Comparison of ENCODE assay signal across 8 cellular contexts in genomic region chr17:35372846-35373531, GRCh38. TPM values are rescaled to one million over a fixed set of nuclear protein-coding genes. Genes with fewer than 3 reads are reported as not detected.
DNase-seq lines count a peak whose midpoint lies in the region; ATAC-seq, FAIRE-seq and TF ChIP-seq lines count a peak whose summit lies in the region.

No MANE protein-coding gene starts in this region.

- POLR2A ChIA-PET in MCF 10A (lab: Yijun Ruan, JAX), result no interaction called here
- POLR2A ChIA-PET in HEK293T (lab: Yijun Ruan, JAX), result interaction anchor here (0.6 to 2.7 kb wide), 37 partner anchors 8 to 1162 kb away, joined by 3 to 20 read pairs (median 4); partner anchors contain the start of genes AP2B1, LIG3, NLE1 and PEX12

- FAIRE-seq in D721Med (lab: Jason Lieb, UNC), result no peak

- no peaks in the 10 kb centered on the region for H3K36me3 Mint-ChIP-seq in MCF 10A (ENCODE audit: insufficient read depth, unreplicated experiment)
- H3K36me3 Mint-ChIP-seq in activated T-cell treated with anti-CD3 and anti-CD28 coated beads, Interleukin-2, amount 50 U/mL, for 72 hours (ENCODE audit: insufficient read depth in 2 of 2), result peaks cover 25 to 33% of the 10 kb centered on the region in 2 donors

- in situ Hi-C loops in T47D (cut with HindIII; ENCODE audit: low pct_unique_long_range_greater_than_20kb, low sequenced_read_pairs), result no loop called here

- intact Hi-C loops in MCF 10A (cut with micrococcal nuclease), result no loop called here

- peaks cover 83% of the 10 kb centered on the region for H3K27me3 Mint-ChIP-seq in MCF 10A (ENCODE audit: insufficient read depth, unreplicated experiment)
- H3K27me3 Mint-ChIP-seq in activated T-cell treated with anti-CD3 and anti-CD28 coated beads, Interleukin-2, amount 50 U/mL, for 72 hours (ENCODE audit: low read depth), result no peaks in the 10 kb centered on the region

- no peak overlapping the region for H3K27ac Mint-ChIP-seq in MCF 10A (ENCODE audit: low read depth, unreplicated experiment)
- peak overlapping the region; percentile 100 for H3K27ac Mint-ChIP-seq in activated T-cell treated with anti-CD3 and anti-CD28 coated beads, Interleukin-2, amount 50 U/mL, for 72 hours

- no peak overlapping the region for H3K4me3 Mint-ChIP-seq in MCF 10A (ENCODE audit: unreplicated experiment)
- H3K4me3 Mint-ChIP-seq in activated T-cell treated with anti-CD3 and anti-CD28 coated beads, Interleukin-2, amount 50 U/mL, for 72 hours, result peak overlapping the region; percentile 95 to 98

- no peaks in the 10 kb centered on the region for H3K9me3 Mint-ChIP-seq in MCF 10A (ENCODE audit: unreplicated experiment)
- peaks cover 9% of the 10 kb centered on the region in 2 donors for H3K9me3 Mint-ChIP-seq in activated T-cell treated with anti-CD3 and anti-CD28 coated beads, Interleukin-2, amount 50 U/mL, for 72 hours

- CTCF ChIA-PET in MCF 10A (lab: Yijun Ruan, JAX) (no interaction called here), HEK293T (lab: Yijun Ruan, JAX) (interaction anchor here (0.7 kb wide), 1 partner anchor 92 kb away, joined by 3 read pairs; no protein-coding TSS in a partner anchor)

- no peak for TF ChIP-seq CTCF in MCF 10A (IDR thresholded peaks at IDR 0.05; ENCODE audit: unreplicated experiment)
- no peak for TF ChIP-seq CTCF in D721Med (IDR thresholded peaks at IDR 0.05; ENCODE audit: insufficient read depth, missing control alignments)

- ATAC-seq in activated T-cell treated with anti-CD3 and anti-CD28 coated beads, Interleukin-2, amount 50 U/mL, for 72 hours (replicated peaks in 1 of 2), result peak in 1 of 2 donors; percentile 8

- BruUV-seq in MCF 10A (replicated peaks; lab: Mats Ljungman, UMichigan), result no TSS peak

- DNase-seq in T47D (ENCODE audit: low read depth in 1 of 2, low spot score in 1 of 2), result peak; percentile 28 to 78
- DNase-seq in MCF 10A (ENCODE audit: unreplicated experiment), result no peak
- peak; percentile 19 for DNase-seq in M059J (ENCODE audit: low read depth)
- peak; percentile 26 to 45 for DNase-seq in activated T-cell treated with anti-CD3 and anti-CD28 coated beads, Interleukin-2, amount 50 U/mL, for 72 hours
- DNase-seq in germinal center (ENCODE audit: low spot score), result peak; percentile 69
- peak; percentile 6 for DNase-seq in renal cortical epithelial cell (ENCODE audit: low read depth)
- DNase-seq in D721Med (ENCODE audit: insufficient read length, low spot score), result no peak
- DNase-seq in HEK293T (ENCODE audit: extremely low spot score), result no peak

- no peaks in the 10 kb centered on the region for H3K4me1 Mint-ChIP-seq in MCF 10A (ENCODE audit: insufficient read depth, unreplicated experiment)
- peaks cover 62% of the 10 kb centered on the region for H3K4me1 Mint-ChIP-seq in activated T-cell treated with anti-CD3 and anti-CD28 coated beads, Interleukin-2, amount 50 U/mL, for 72 hours (ENCODE audit: low read depth)

TF ChIP-seq in HEK293T, 16 proteins besides CTCF, POLR2A, EP300 and RAD21:
- TF ChIP-seq BHLHE40 (IDR thresholded peaks at IDR 0.05; ENCODE audit: borderline replicate concordance) (no peak), CTBP1 (IDR thresholded peaks at IDR 0.05; ENCODE audit: borderline replicate concordance) (no peak), ARNT (IDR thresholded peaks at IDR 0.05) (no peak)

RNA-seq across cellular contexts. Expression of gene SLFN11, which starts 0.4 kb away (rescaled TPM):
- total RNA-seq in MCF 10A (2022) (not detected in 2 replicates), renal cortical epithelial cell (6.0 and 8.2 TPM in 2 replicates)
- total RNA-seq in M059J (2014; rRNA removed; shearing (Covaris generic)), result 49.2 and 82.0 TPM in 2 replicates
- total RNA-seq in activated T-cell treated with anti-CD3 and anti-CD28 coated beads, Interleukin-2, amount 50 U/mL, for 72 hours, result 10 to 100 TPM; 37.1 to 64.7 TPM

RNA-seq across cellular contexts. Expression of gene SLFN12, which starts 59.3 kb away (rescaled TPM):
- 6.3 and 8.0 TPM in 2 replicates for total RNA-seq in MCF 10A (2022)
- total RNA-seq in M059J (2014; rRNA removed; shearing (Covaris generic)), result 39.4 and 39.6 TPM in 2 replicates
- total RNA-seq in activated T-cell treated with anti-CD3 and anti-CD28 coated beads, Interleukin-2, amount 50 U/mL, for 72 hours, result 1 to 10 TPM; 9.1 to 9.8 TPM
- total RNA-seq in renal cortical epithelial cell, result 22.1 and 67.0 TPM in 2 replicates

Comparison
In these comparisons a context has a peak if more than half of its experiments do, and no peak if none do; other contexts are left out.
1. DNase-seq: peak in T47D (2 of 2), M059J (single experiment), activated T-cell treated with anti-CD3 and anti-CD28 coated beads, Interleukin-2, amount 50 U/mL, for 72 hours (2 of 2), germinal center (single experiment) and renal cortical epithelial cell (single experiment); none in MCF 10A (single experiment), D721Med (single experiment) and HEK293T (single experiment).